6 cellular contexts compared by ENCODE assay signal in the genomic region with DNA sequence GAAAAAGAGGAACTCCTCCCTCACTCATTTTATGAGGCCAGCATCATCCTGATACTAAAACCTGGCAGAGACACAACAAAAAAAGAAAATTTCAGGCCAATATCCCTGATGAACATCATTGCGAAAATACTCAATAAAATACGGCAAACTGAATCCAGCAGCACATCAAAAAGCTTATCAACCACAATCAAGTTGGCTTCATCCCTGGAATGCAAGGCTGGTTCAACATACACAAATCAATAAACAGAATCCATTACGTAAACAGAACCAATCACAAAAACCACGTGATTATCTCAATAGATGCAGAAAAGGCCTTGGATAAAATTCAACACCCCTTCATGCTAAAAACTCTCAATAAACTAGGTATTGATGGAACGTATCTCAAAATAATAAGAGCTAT. TPM values are rescaled to one million over a fixed set of nuclear protein-coding genes. Genes with fewer than 3 reads are reported as not detected.
"Had no signal": no experiment of that assay in that cellular context is flagged by ENCODE, and none has a peak within 500 bp of the region (broad histone marks: within the 10 kb centered on the region; RNA-seq: fewer than 3 reads in every experiment).

No MANE protein-coding gene starts in this region.

RNA-seq across cellular contexts. Expression of gene SELL, which starts 1.7 kb away (rescaled TPM):
- total RNA-seq: SJCRH30, SK-MEL-5 had no signal

RNA-seq across cellular contexts. Expression of gene SELE, which starts 20.8 kb away (rescaled TPM):
- total RNA-seq: OCI-LY7, PC-3, PC-9, RPMI7951, SJCRH30, SK-MEL-5 had no signal
